In the genomic region with DNA sequence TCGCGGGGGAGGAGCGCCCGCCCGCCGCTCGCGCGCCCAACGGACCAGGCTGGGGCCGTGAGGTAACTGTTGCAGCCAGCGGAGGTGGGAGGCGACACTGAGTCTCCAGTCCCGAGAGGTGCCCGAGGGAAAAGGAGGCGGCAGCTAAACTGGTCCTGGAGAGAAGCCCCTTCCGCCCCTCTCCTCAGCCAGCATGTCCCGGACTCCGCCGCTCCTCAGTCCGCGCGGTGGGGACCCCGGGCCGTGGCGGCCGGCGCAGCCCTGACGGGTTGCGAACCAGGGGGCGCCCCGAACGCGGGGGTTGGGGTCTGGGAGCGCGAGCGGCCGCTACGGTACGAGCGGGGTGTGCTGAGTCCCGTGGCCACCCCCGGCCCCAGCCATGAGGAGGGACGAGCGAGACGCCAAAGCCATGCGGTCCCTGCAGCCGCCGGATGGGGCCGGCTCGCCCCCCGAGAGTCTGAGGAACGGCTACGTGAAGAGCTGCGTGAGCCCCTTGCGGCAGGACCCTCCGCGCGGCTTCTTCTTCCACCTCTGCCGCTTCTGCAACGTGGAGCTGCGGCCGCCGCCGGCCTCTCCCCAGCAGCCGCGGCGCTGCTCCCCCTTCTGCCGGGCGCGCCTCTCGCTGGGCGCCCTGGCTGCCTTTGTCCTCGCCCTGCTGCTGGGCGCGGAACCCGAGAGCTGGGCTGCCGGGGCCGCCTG, we compare ENCODE assay signal across 8 cellular contexts. TPM values are rescaled to one million over a fixed set of nuclear protein-coding genes. Genes with fewer than 3 reads are reported as not detected.
DNase-seq lines count a peak whose midpoint lies in the region; ATAC-seq and TF ChIP-seq lines count a peak whose summit lies in the region.

A gene (plus strand): TSS at position 108 of the 699 bp plus-strand sequence. CDS start 272 bp downstream, at position 380.

- H3K36me3 ChIP-seq in NT2/D1 (ENCODE audit: insufficient read depth, insufficient read length, low read length) (no peaks in the 10 kb centered on the region), esophagus (ENCODE audit: control insufficient read depth in 2 of 2, insufficient read depth in 2 of 2, low read length in 1 of 2) (no peaks in the 10 kb centered on the region), mucosa of stomach (ENCODE audit: control insufficient read depth, insufficient read depth, low read length) (no peaks in the 10 kb centered on the region)

- no peak for TF ChIP-seq CTCF in CD4-positive, alpha-beta T cell (IDR thresholded peaks at IDR 0.05)

- CTCF ChIA-PET in CD4-positive, alpha-beta T cell (lab: Charles Lee): interaction anchor here (0.8 to 3.6 kb wide), 26 partner anchors 8 to 362 kb away, joined by 3 to 22 read pairs (median 5); a partner anchor contains a TSS

- peaks cover 36% of the 10 kb centered on the region for H3K36me3 Mint-ChIP-seq in CD4-positive, alpha-beta T cell (ENCODE audit: low read depth)
- no peaks in the 10 kb centered on the region for H3K36me3 Mint-ChIP-seq in stimulated activated memory B cell treated with anti-CD40 and anti-IgM and Interleukin-4, amounts not matched to agents 10 μg/mL and 1 μg/mL and 100 μg/mL, for 72 hours

- POLR2A ChIA-PET in CD4-positive, alpha-beta T cell (lab: Charles Lee): interaction anchor here (0.6 to 5.1 kb wide), 36 partner anchors 8 to 248 kb away, joined by 3 to 97 read pairs (median 5); a partner anchor contains a TSS

- no peaks in the 10 kb centered on the region for H3K27me3 Mint-ChIP-seq in CD4-positive, alpha-beta T cell
- H3K27me3 Mint-ChIP-seq in stimulated activated memory B cell treated with anti-CD40 and anti-IgM and Interleukin-4, amounts not matched to agents 10 μg/mL and 1 μg/mL and 100 μg/mL, for 72 hours: peaks cover 28% of the 10 kb centered on the region

- peak; percentile 59 for ATAC-seq in CD4-positive, alpha-beta T cell (ENCODE audit: poor library complexity)
- peak; percentile 74 for ATAC-seq in GM19351 (IDR thresholded peaks at IDR 0.05; ENCODE audit: unreplicated experiment)
- ATAC-seq in HG03469 (IDR thresholded peaks at IDR 0.05; ENCODE audit: unreplicated experiment): peak; percentile 40
- peak; percentile 89 for ATAC-seq in stimulated activated memory B cell treated with anti-CD40 and anti-IgM and Interleukin-4, amounts not matched to agents 10 μg/mL and 1 μg/mL and 100 μg/mL, for 72 hours

- 0% methylated on average over 40 to 79 of the region's 79 CpGs for WGBS in esophagus, 2 donors

- H3K4me3 ChIP-seq in NT2/D1 (ENCODE audit: insufficient read length, low read depth): peak within 1 kb of the TSS; percentile 80
- H3K4me3 ChIP-seq in esophagus (ENCODE audit: low read depth in 1 of 2, low read length in 2 of 2): peak within 1 kb of the TSS; percentile 73 to 77
- peak within 1 kb of the TSS; percentile 43 for H3K4me3 ChIP-seq in mucosa of stomach (ENCODE audit: low read length)

- peak within 1 kb of the TSS; percentile 80 for H3K27ac ChIP-seq in CD4-positive, alpha-beta T cell (ENCODE audit: low read depth, low read length)
- H3K27ac ChIP-seq in esophagus (ENCODE audit: low read depth in 2 of 2, low read length in 1 of 2): peak within 1 kb of the TSS; percentile 57 to 76

- intact Hi-C loops in CD4-positive, alpha-beta T cell (cut with DNase I, micrococcal nuclease): loop anchor here (2.0 to 10.0 kb wide), 8 partner anchors 59 to 263 kb away; a partner anchor contains a TSS

- H3K9me3 Mint-ChIP-seq in CD4-positive, alpha-beta T cell: no peaks in the 10 kb centered on the region
- H3K9me3 Mint-ChIP-seq in stimulated activated memory B cell treated with anti-CD40 and anti-IgM and Interleukin-4, amounts not matched to agents 10 μg/mL and 1 μg/mL and 100 μg/mL, for 72 hours: no peaks in the 10 kb centered on the region

- peaks cover 59% of the 10 kb centered on the region for H3K4me1 Mint-ChIP-seq in CD4-positive, alpha-beta T cell (ENCODE audit: low read depth)
- peaks cover 22% of the 10 kb centered on the region for H3K4me1 Mint-ChIP-seq in stimulated activated memory B cell treated with anti-CD40 and anti-IgM and Interleukin-4, amounts not matched to agents 10 μg/mL and 1 μg/mL and 100 μg/mL, for 72 hours

- H3K4me1 ChIP-seq in NT2/D1 (ENCODE audit: insufficient read depth, insufficient read length) (peaks cover 4% of the 10 kb centered on the region), esophagus (ENCODE audit: control insufficient read depth in 2 of 2, insufficient read depth in 2 of 2, low read length in 1 of 2) (no peaks in the 10 kb centered on the region), mucosa of stomach (ENCODE audit: control insufficient read depth, insufficient read depth, low read length) (no peaks in the 10 kb centered on the region)

- peak; percentile 39 to 75 (median 70) for DNase-seq in CD4-positive, alpha-beta T cell
- DNase-seq in NT2/D1 (ENCODE audit: low read depth, low spot score): peak; percentile 54
- peak; percentile 90 for DNase-seq in activated CD8-positive, alpha-beta memory T cell treated with anti-CD3 and anti-CD28 coated beads, Interleukin-2, amount 50 U/mL, for 48 hours

- peak within 1 kb of the TSS; percentile 96 for H3K4me3 Mint-ChIP-seq in CD4-positive, alpha-beta T cell
- H3K4me3 Mint-ChIP-seq in stimulated activated memory B cell treated with anti-CD40 and anti-IgM and Interleukin-4, amounts not matched to agents 10 μg/mL and 1 μg/mL and 100 μg/mL, for 72 hours: peak within 1 kb of the TSS; percentile 90

- H3K27ac Mint-ChIP-seq in CD4-positive, alpha-beta T cell: peak within 1 kb of the TSS; percentile 90
- peak within 1 kb of the TSS; percentile 70 for H3K27ac Mint-ChIP-seq in stimulated activated memory B cell treated with anti-CD40 and anti-IgM and Interleukin-4, amounts not matched to agents 10 μg/mL and 1 μg/mL and 100 μg/mL, for 72 hours

- H3K9ac ChIP-seq in NT2/D1 (ENCODE audit: insufficient read length, low read depth) (peak within 1 kb of the TSS; percentile 84), mucosa of stomach (ENCODE audit: low read length) (peak within 1 kb of the TSS; percentile 69)

- no peaks in the 10 kb centered on the region for H3K9me3 ChIP-seq in CD4-positive, alpha-beta T cell (ENCODE audit: control insufficient read depth, low read length)
- H3K9me3 ChIP-seq in NT2/D1 (ENCODE audit: insufficient read depth, low read length) (no peaks in the 10 kb centered on the region), esophagus (ENCODE audit: control insufficient read depth in 2 of 2, insufficient read depth in 1 of 2, low read depth in 1 of 2, low read length in 1 of 2) (no peaks in the 10 kb centered on the region), mucosa of stomach (ENCODE audit: control insufficient read depth, low read length) (no peaks in the 10 kb centered on the region)

- no peaks in the 10 kb centered on the region for H3K27me3 ChIP-seq in CD4-positive, alpha-beta T cell (ENCODE audit: control insufficient read depth, insufficient read depth, low read length)
- H3K27me3 ChIP-seq in NT2/D1 (ENCODE audit: insufficient read depth, insufficient read length) (peaks cover 6% of the 10 kb centered on the region), esophagus (ENCODE audit: control insufficient read depth in 1 of 2, insufficient read depth in 2 of 2, low read length in 2 of 2) (peaks cover 0 to 3% of the 10 kb centered on the region in 2 donors), mucosa of stomach (ENCODE audit: control insufficient read depth, insufficient read depth, low read length) (peaks cover 9% of the 10 kb centered on the region)

RNA-seq across cellular contexts. Expression of the gene that starts here (rescaled TPM):
- total RNA-seq in CD4-positive, alpha-beta T cell: 100 to 1,000 TPM; 103 to 106 TPM
- polyA plus RNA-seq in esophagus: 1 to 10 TPM in 1 of 2 donors, under 1 TPM in 1; 0.98 to 1.2 TPM

Comparison
In these comparisons a context has a peak if more than half of its experiments do, and no peak if none do; other contexts are left out.
1. Peak in every context shown above with its lines: DNase-seq, ATAC-seq, H3K4me3 ChIP-seq and H3K27ac ChIP-seq.